1 cellular context compared by ENCODE assay signal in genomic region chr6:18155273-18155863, GRCh38.
TF ChIP-seq lines count a peak whose summit lies in the region.

Gene KDM1B, plus strand, starts transcription at chr6:18155422. Its CDS starts 4,474 bp downstream, at chr6:18159896.

TF ChIP-seq in HepG2, 621 proteins besides CTCF, POLR2A, EP300 and RAD21 (continued from another document and continues in another):
- no peak for TF ChIP-seq ZNF580 (CRISPR knock-in tag; IDR thresholded peaks at IDR 0.05; ENCODE audit: borderline replicate concordance, low read depth)
- TF ChIP-seq ZFP91 (CRISPR knock-in tag; IDR thresholded peaks at IDR 0.05; ENCODE audit: borderline replicate concordance): no peak
- TF ChIP-seq NFKBIZ (CRISPR knock-in tag; IDR thresholded peaks at IDR 0.05): no peak
- 0 out of 2 replicates have a peak, but pooled peaks have one; percentile 20 for TF ChIP-seq KDM1A (CRISPR knock-in tag; IDR thresholded peaks at IDR 0.05)
- TF ChIP-seq RNF2 (conservative IDR thresholded peaks at IDR 0.05; ENCODE audit: low read depth): 0 out of 2 replicates have a peak, but pooled peaks have one; percentile 51
- TF ChIP-seq ARID5B (CRISPR knock-in tag; IDR thresholded peaks at IDR 0.05): peak; percentile 27; the same call in 1 of the 2 replicates
- no peak for TF ChIP-seq KLF6 (CRISPR knock-in tag; IDR thresholded peaks at IDR 0.05)
- no peak for TF ChIP-seq HMG20B (CRISPR knock-in tag; conservative IDR thresholded peaks at IDR 0.05)
- no peak for TF ChIP-seq ZBTB26 (CRISPR knock-in tag; IDR thresholded peaks at IDR 0.05; ENCODE audit: borderline replicate concordance)
- no peak for TF ChIP-seq ZNF644 (CRISPR knock-in tag; IDR thresholded peaks at IDR 0.05; ENCODE audit: low read depth)
- no peak; the same call in 1 of the 2 replicates for TF ChIP-seq EEA1 (CRISPR knock-in tag; IDR thresholded peaks at IDR 0.05; ENCODE audit: borderline replicate concordance)
- no peak for TF ChIP-seq ZNF326 (CRISPR knock-in tag; IDR thresholded peaks at IDR 0.05; ENCODE audit: borderline replicate concordance)
- no peak; the same call in 1 of the 2 replicates for TF ChIP-seq DR1 (CRISPR knock-in tag; IDR thresholded peaks at IDR 0.05)
- no peak for TF ChIP-seq SP1 (IDR thresholded peaks at IDR 0.05)
- peak; percentile 72 for TF ChIP-seq SP1 (CRISPR knock-in tag; IDR thresholded peaks at IDR 0.05)
- no peak for TF ChIP-seq ZKSCAN1 (IDR thresholded peaks at IDR 0.05; ENCODE audit: low read length)
- TF ChIP-seq ZNF749 (CRISPR knock-in tag; IDR thresholded peaks at IDR 0.05; ENCODE audit: borderline replicate concordance): no peak; the same call in 1 of the 2 replicates
- TF ChIP-seq SP140L (CRISPR knock-in tag; IDR thresholded peaks at IDR 0.05; ENCODE audit: borderline replicate concordance): no peak
- TF ChIP-seq HOXD1 (CRISPR knock-in tag; IDR thresholded peaks at IDR 0.05): no peak
- peak; percentile 11; the same call in 1 of the 2 replicates for TF ChIP-seq TARDBP (CRISPR knock-in tag; IDR thresholded peaks at IDR 0.05)
- no peak for TF ChIP-seq ZNF530 (CRISPR knock-in tag; IDR thresholded peaks at IDR 0.05; ENCODE audit: low read depth)
- no peak; the same call in 1 of the 2 replicates for TF ChIP-seq ZNF574 (CRISPR knock-in tag; IDR thresholded peaks at IDR 0.05)
- TF ChIP-seq PAWR (CRISPR knock-in tag; IDR thresholded peaks at IDR 0.05; ENCODE audit: borderline replicate concordance): no peak
- TF ChIP-seq ATRX (CRISPR knock-in tag; IDR thresholded peaks at IDR 0.05; ENCODE audit: borderline replicate concordance): no peak
- no peak for TF ChIP-seq CHD2 (IDR thresholded peaks at IDR 0.05; ENCODE audit: low read depth, low read length)
- no peak for TF ChIP-seq NCOR1 (IDR thresholded peaks at IDR 0.05; ENCODE audit: borderline replicate concordance, low read length)
- no peak for TF ChIP-seq ZKSCAN8 (CRISPR knock-in tag; IDR thresholded peaks at IDR 0.05; ENCODE audit: borderline replicate concordance)
- TF ChIP-seq ZNF883 (CRISPR knock-in tag; IDR thresholded peaks at IDR 0.05; ENCODE audit: not compliant biosample characterization): peak; percentile 19
- no peak for TF ChIP-seq FOXO4 (CRISPR knock-in tag; conservative IDR thresholded peaks at IDR 0.05)
- no peak for TF ChIP-seq KLF11 (CRISPR knock-in tag; IDR thresholded peaks at IDR 0.05)
- TF ChIP-seq TMF1 (CRISPR knock-in tag; IDR thresholded peaks at IDR 0.05; ENCODE audit: low read depth): peak; percentile 5; the same call in 1 of the 2 replicates
- TF ChIP-seq ZNF224 (CRISPR knock-in tag; IDR thresholded peaks at IDR 0.05): 0 out of 2 replicates have a peak, but pooled peaks have one; percentile 16
- no peak for TF ChIP-seq MATR3 (CRISPR knock-in tag; IDR thresholded peaks at IDR 0.05)
- peak; percentile 32 for TF ChIP-seq ZNF441 (CRISPR knock-in tag; IDR thresholded peaks at IDR 0.05; ENCODE audit: borderline replicate concordance)
- peak; percentile 45; the same call in 1 of the 2 replicates for TF ChIP-seq RFXAP (CRISPR knock-in tag; IDR thresholded peaks at IDR 0.05; ENCODE audit: borderline replicate concordance)
- no peak for TF ChIP-seq NCOA5 (CRISPR knock-in tag; IDR thresholded peaks at IDR 0.05)
- TF ChIP-seq ZNF850 (CRISPR knock-in tag; conservative IDR thresholded peaks at IDR 0.05): no peak
- TF ChIP-seq ZNF780A (CRISPR knock-in tag; IDR thresholded peaks at IDR 0.05): 0 out of 2 replicates have a peak, but pooled peaks have one; percentile 26
- 0 out of 2 replicates have a peak, but pooled peaks have one; percentile 13 for TF ChIP-seq HOXA9 (CRISPR knock-in tag; IDR thresholded peaks at IDR 0.05; ENCODE audit: borderline replicate concordance)
- TF ChIP-seq ZNF501 (CRISPR knock-in tag; IDR thresholded peaks at IDR 0.05): no peak
- no peak for TF ChIP-seq RFX3 (CRISPR knock-in tag; IDR thresholded peaks at IDR 0.05)
- TF ChIP-seq, protein P1, sequence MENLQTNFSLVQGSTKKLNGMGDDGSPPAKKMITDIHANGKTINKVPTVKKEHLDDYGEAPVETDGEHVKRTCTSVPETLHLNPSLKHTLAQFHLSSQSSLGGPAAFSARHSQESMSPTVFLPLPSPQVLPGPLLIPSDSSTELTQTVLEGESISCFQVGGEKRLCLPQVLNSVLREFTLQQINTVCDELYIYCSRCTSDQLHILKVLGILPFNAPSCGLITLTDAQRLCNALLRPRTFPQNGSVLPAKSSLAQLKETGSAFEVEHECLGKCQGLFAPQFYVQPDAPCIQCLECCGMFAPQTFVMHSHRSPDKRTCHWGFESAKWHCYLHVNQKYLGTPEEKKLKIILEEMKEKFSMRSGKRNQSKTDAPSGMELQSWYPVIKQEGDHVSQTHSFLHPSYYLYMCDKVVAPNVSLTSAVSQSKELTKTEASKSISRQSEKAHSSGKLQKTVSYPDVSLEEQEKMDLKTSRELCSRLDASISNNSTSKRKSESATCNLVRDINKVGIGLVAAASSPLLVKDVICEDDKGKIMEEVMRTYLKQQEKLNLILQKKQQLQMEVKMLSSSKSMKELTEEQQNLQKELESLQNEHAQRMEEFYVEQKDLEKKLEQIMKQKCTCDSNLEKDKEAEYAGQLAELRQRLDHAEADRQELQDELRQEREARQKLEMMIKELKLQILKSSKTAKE (CRISPR knock-in tag; IDR thresholded peaks at IDR 0.05; ENCODE audit: borderline replicate concordance): peak; percentile 73
- TF ChIP-seq TOPORS (CRISPR knock-in tag; IDR thresholded peaks at IDR 0.05): peak; percentile 17; the same call in 1 of the 2 replicates
- TF ChIP-seq ZNF296 (CRISPR knock-in tag; conservative IDR thresholded peaks at IDR 0.05): no peak
- TF ChIP-seq ZNF264 (CRISPR knock-in tag; IDR thresholded peaks at IDR 0.05): no peak
- no peak for TF ChIP-seq PITX1 (CRISPR knock-in tag; IDR thresholded peaks at IDR 0.05)
- TF ChIP-seq RBM22 (optimal IDR thresholded peaks at IDR 0.05; ENCODE audit: low read length): no peak
- TF ChIP-seq SP4 (CRISPR knock-in tag; IDR thresholded peaks at IDR 0.05): no peak; the same call in 1 of the 2 replicates
- TF ChIP-seq, protein P2, sequence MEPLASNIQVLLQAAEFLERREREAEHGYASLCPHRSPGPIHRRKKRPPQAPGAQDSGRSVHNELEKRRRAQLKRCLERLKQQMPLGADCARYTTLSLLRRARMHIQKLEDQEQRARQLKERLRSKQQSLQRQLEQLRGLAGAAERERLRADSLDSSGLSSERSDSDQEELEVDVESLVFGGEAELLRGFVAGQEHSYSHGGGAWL (CRISPR knock-in tag; IDR thresholded peaks at IDR 0.05): peak; percentile 15; the same call in 1 of the 2 replicates
- no peak for TF ChIP-seq NFIC (IDR thresholded peaks at IDR 0.05; ENCODE audit: low read length)
- no peak for TF ChIP-seq ZFP36 (IDR thresholded peaks at IDR 0.05; ENCODE audit: borderline replicate concordance, low read depth, low read length, partially characterized antibody)
- no peak for TF ChIP-seq ZBED4 (CRISPR knock-in tag; IDR thresholded peaks at IDR 0.05; ENCODE audit: borderline replicate concordance)
